In genomic region chr1:211750599-211750998, GRCh38 we compare ENCODE assay signal across 20 cellular contexts.
"Had no signal": no experiment of that assay in that cellular context is flagged by ENCODE, and none has a peak within 500 bp of the region (broad histone marks: within the 10 kb centered on the region; RNA-seq: fewer than 3 reads in every experiment).

No MANE protein-coding gene starts in this region.

- H3K4me3 Mint-ChIP-seq: activated CD4-positive, alpha-beta T cell treated with anti-CD3 and anti-CD28 coated beads, Interleukin-2, amount 10 ng/mL, durations not matched to agents 24 days and 14 days; activated CD8-positive, alpha-beta T cell treated with anti-CD3 and anti-CD28 coated beads, Interleukin-2, amount 10 ng/mL, durations not matched to agents 7 days and 5 days; activated naive CD8-positive, alpha-beta T cell treated with anti-CD3 and anti-CD28 coated beads, Interleukin-2, amount 10 ng/mL, durations not matched to agents 7 days and 5 days; natural killer cell treated with Interleukin-12 subunit alpha and Interleukin-12 subunit beta and Interleukin-15 and Interleukin-18, amount 100 ng/mL, for 72 hours had no signal

- H3K9me3 ChIP-seq: left lung, suprapubic skin, upper lobe of left lung had no signal

- ATAC-seq: activated CD8-positive, alpha-beta T cell treated with anti-CD3 and anti-CD28 coated beads, Interleukin-2, amount 10 ng/mL, durations not matched to agents 7 days and 5 days; left lung had no signal

- H3K27ac ChIP-seq: left lung, skin epidermis, suprapubic skin, upper lobe of left lung had no signal

- H3K9me3 Mint-ChIP-seq: activated CD4-positive, alpha-beta T cell treated with anti-CD3 and anti-CD28 coated beads, Interleukin-2, amount 10 ng/mL, durations not matched to agents 24 days and 14 days; activated naive CD8-positive, alpha-beta T cell treated with anti-CD3 and anti-CD28 coated beads, Interleukin-2, amount 10 ng/mL, durations not matched to agents 7 days and 5 days; natural killer cell treated with Interleukin-12 subunit alpha and Interleukin-12 subunit beta and Interleukin-15 and Interleukin-18, amount 100 ng/mL, for 72 hours had no signal

- H3K27ac Mint-ChIP-seq: activated CD4-positive, alpha-beta T cell treated with anti-CD3 and anti-CD28 coated beads, Interleukin-2, amount 10 ng/mL, durations not matched to agents 24 days and 14 days; activated CD8-positive, alpha-beta T cell treated with anti-CD3 and anti-CD28 coated beads, Interleukin-2, amount 10 ng/mL, durations not matched to agents 7 days and 5 days; natural killer cell treated with Interleukin-12 subunit alpha and Interleukin-12 subunit beta and Interleukin-15 and Interleukin-18, amount 100 ng/mL, for 72 hours had no signal

- H3K4me3 ChIP-seq: left lung, skin epidermis, suprapubic skin, upper lobe of left lung had no signal

- H3K27me3 ChIP-seq: left lung, suprapubic skin, upper lobe of left lung had no signal

- H3K4me1 Mint-ChIP-seq: activated CD4-positive, alpha-beta T cell treated with anti-CD3 and anti-CD28 coated beads, Interleukin-2, amount 10 ng/mL, durations not matched to agents 24 days and 14 days had no signal

- DNase-seq: activated CD4-positive, alpha-beta T cell treated with anti-CD3 and anti-CD28 coated beads, Interleukin-2, amount 10 ng/mL, durations not matched to agents 24 days and 14 days; activated CD4-positive, CD25-positive, alpha-beta regulatory T cell; activated CD8-positive, alpha-beta memory T cell treated with anti-CD3 and anti-CD28 coated beads, Interleukin-2, amount 50 U/mL, for 4 hours; activated CD8-positive, alpha-beta T cell treated with anti-CD3 and anti-CD28 coated beads, Interleukin-2, amount 10 ng/mL, durations not matched to agents 7 days and 5 days; activated naive CD8-positive, alpha-beta T cell treated with anti-CD3 and anti-CD28 coated beads, Interleukin-2, amount 10 ng/mL, durations not matched to agents 7 days and 5 days; aorta; dermis blood vessel endothelial cell; kidney; left lung; nucleus accumbens; posterior cingulate gyrus; retina; stimulated activated CD4-positive, alpha-beta T cell treated with anti-CD3 and anti-CD28 coated beads, Interleukin-15, amount 100 ng/mL, for 24 hours; stimulated activated CD4-positive, alpha-beta T cell treated with anti-CD3 and anti-CD28 coated beads, Interleukin-4, amount 100 ng/mL, for 24 hours; stimulated activated naive CD4-positive, alpha-beta T cell treated with Interleukin-2 at 50 U/mL for 16 hours; T-helper 2 cell; upper lobe of left lung had no signal

- FAIRE-seq: kidney had no signal

- H3K27me3 Mint-ChIP-seq: activated CD4-positive, alpha-beta T cell treated with anti-CD3 and anti-CD28 coated beads, Interleukin-2, amount 10 ng/mL, durations not matched to agents 24 days and 14 days; activated naive CD8-positive, alpha-beta T cell treated with anti-CD3 and anti-CD28 coated beads, Interleukin-2, amount 10 ng/mL, durations not matched to agents 7 days and 5 days; natural killer cell treated with Interleukin-12 subunit alpha and Interleukin-12 subunit beta and Interleukin-15 and Interleukin-18, amount 100 ng/mL, for 72 hours had no signal

- H3K4me1 ChIP-seq: left lung, suprapubic skin, upper lobe of left lung had no signal
